In genomic region chr18:5110288-5110687, GRCh38 we compare ENCODE assay signal across 29 cellular contexts.
"Had no signal": no experiment of that assay in that cellular context is flagged by ENCODE, and none has a peak within 500 bp of the region (broad histone marks: within the 10 kb centered on the region; RNA-seq: fewer than 3 reads in every experiment).

No MANE protein-coding gene starts in this region.

- H3K27ac Mint-ChIP-seq: dendritic cell treated with granulocyte-macrophage colony-stimulating factor and Interleukin-4, amounts not matched to agents 40 ng/mL and 50 ng/mL, for 4 days; endodermal cell had no signal

- H3K4me3 ChIP-seq: colonic mucosa, coronary artery, dorsolateral prefrontal cortex, esophagus muscularis mucosa, esophagus squamous epithelium, gastrocnemius medialis, gastroesophageal sphincter, heart left ventricle, heart right ventricle, hepatocyte had no signal

- H2AFZ ChIP-seq: hepatocyte had no signal

- H3K79me2 ChIP-seq: hepatocyte had no signal

- H3K9me3 ChIP-seq: colonic mucosa, esophagus muscularis mucosa, esophagus squamous epithelium, gastrocnemius medialis had no signal

- FAIRE-seq: colon, endometrium, endothelial cell of umbilical vein, frontal cortex had no signal

- H3K27me3 ChIP-seq: colonic mucosa, dorsolateral prefrontal cortex, esophagus muscularis mucosa, esophagus squamous epithelium, foreskin keratinocyte, gastrocnemius medialis, gastroesophageal sphincter, heart left ventricle, heart right ventricle, hepatocyte had no signal

- H3K27ac ChIP-seq: colonic mucosa, coronary artery, dorsolateral prefrontal cortex, epithelial cell of prostate, esophagus muscularis mucosa, esophagus squamous epithelium, foreskin keratinocyte, gastrocnemius medialis, gastroesophageal sphincter, heart left ventricle, heart right ventricle, hepatocyte had no signal

- H3K4me2 ChIP-seq: hepatocyte had no signal

- H3K27me3 Mint-ChIP-seq: dendritic cell treated with granulocyte-macrophage colony-stimulating factor and Interleukin-4, amounts not matched to agents 40 ng/mL and 50 ng/mL, for 4 days had no signal

- H3K4me1 ChIP-seq: colonic mucosa, esophagus muscularis mucosa, esophagus squamous epithelium, foreskin keratinocyte, gastrocnemius medialis, gastroesophageal sphincter, heart left ventricle, heart right ventricle had no signal

- DNase-seq: colonic mucosa; cortex of kidney; dermis blood vessel endothelial cell; dorsolateral prefrontal cortex; effector CD4-positive, alpha-beta T cell; effector CD8-positive, alpha-beta T cell; effector memory CD4-positive, alpha-beta T cell; endodermal cell; erythroblast; esophagus squamous epithelium; foreskin fibroblast; foreskin keratinocyte; foreskin melanocyte; gastrocnemius medialis; glutamatergic neuron; head of caudate nucleus; heart left ventricle; heart right ventricle had no signal

- H3K4me3 Mint-ChIP-seq: dendritic cell treated with granulocyte-macrophage colony-stimulating factor and Interleukin-4, amounts not matched to agents 40 ng/mL and 50 ng/mL, for 4 days; endodermal cell had no signal

- H3K9me3 Mint-ChIP-seq: dendritic cell treated with granulocyte-macrophage colony-stimulating factor and Interleukin-4, amounts not matched to agents 40 ng/mL and 50 ng/mL, for 4 days had no signal

- H3K36me3 ChIP-seq: colonic mucosa, esophagus muscularis mucosa, esophagus squamous epithelium, gastrocnemius medialis, gastroesophageal sphincter, heart left ventricle, heart right ventricle had no signal

- ATAC-seq: esophagus mucosa, foreskin keratinocyte, gastrocnemius medialis, gastroesophageal sphincter, heart left ventricle, heart right ventricle had no signal
